Comparison of ENCODE assay signal across 8 cellular contexts in the genomic region with DNA sequence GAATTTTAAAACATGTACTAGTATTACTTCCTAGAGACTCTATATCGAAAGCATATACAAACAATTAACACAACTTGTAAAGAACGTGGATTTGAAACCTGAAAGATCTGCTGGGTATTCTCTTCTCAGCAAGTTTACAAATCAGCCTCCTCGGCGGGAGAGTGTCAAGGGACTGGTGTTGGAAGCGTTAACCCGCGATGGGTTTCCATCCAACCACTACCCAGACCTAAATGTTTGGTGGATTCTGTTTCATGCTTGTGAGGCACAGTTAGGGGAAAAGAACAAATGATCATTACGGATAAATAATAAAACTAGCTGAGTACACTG. TPM values are rescaled to one million over a fixed set of nuclear protein-coding genes. Genes with fewer than 3 reads are reported as not detected.
DNase-seq lines count a peak whose midpoint lies in the region; ATAC-seq and TF ChIP-seq lines count a peak whose summit lies in the region.

No MANE protein-coding gene starts in this region.

- peaks cover 16% of the 10 kb centered on the region for H3K4me1 Mint-ChIP-seq in activated CD4-positive, alpha-beta T cell treated with anti-CD3 and anti-CD28 coated beads for 36 hours

- H3K9ac ChIP-seq in iPS-18a (ENCODE audit: low read length) = peak overlapping the region; percentile 44

- intact Hi-C loops in activated CD4-positive, alpha-beta T cell treated with anti-CD3 and anti-CD28 coated beads for 36 hours (cut with DNase I, micrococcal nuclease) = loop anchor here (1.0 to 2.0 kb wide), 13 partner anchors 47 to 1723 kb away; partner anchors contain the start of genes PCYOX1 (in 2 of the 2), TIA1 (in 2 of the 2), APLF (in 1 of the 2) and FBXO48 (in 1 of the 2)

- H3K36me3 ChIP-seq in iPS-18a (ENCODE audit: control insufficient read depth, low read depth, low read length) = no peaks in the 10 kb centered on the region

- peaks cover 6% of the 10 kb centered on the region for H3K4me1 ChIP-seq in iPS-18a (ENCODE audit: control insufficient read depth, low read depth, low read length)

- no peak for ATAC-seq in activated CD4-positive, alpha-beta T cell treated with anti-CD3 and anti-CD28 coated beads for 36 hours
- peak; percentile 29 for ATAC-seq in HG02610 (IDR thresholded peaks at IDR 0.05; ENCODE audit: unreplicated experiment)

- POLR2A ChIA-PET in activated CD4-positive, alpha-beta T cell treated with anti-CD3 and anti-CD28 coated beads for 36 hours (lab: Charles Lee) = interaction anchor here (0.9 to 2.4 kb wide), 11 partner anchors 43 to 276 kb away, joined by 3 to 30 read pairs (median 7); partner anchors contain the start of genes MXD1, PCYOX1 and SNRPG

- in situ Hi-C loops in astrocyte of the cerebellum (cut with HindIII; ENCODE audit: low sequenced_read_pairs) = no loop called here

- H3K36me3 Mint-ChIP-seq in activated CD4-positive, alpha-beta T cell treated with anti-CD3 and anti-CD28 coated beads for 36 hours (ENCODE audit: low read depth) = peaks cover 9% of the 10 kb centered on the region

- no peaks in the 10 kb centered on the region for H3K27me3 Mint-ChIP-seq in activated CD4-positive, alpha-beta T cell treated with anti-CD3 and anti-CD28 coated beads for 36 hours

- no peaks in the 10 kb centered on the region for H3K9me3 ChIP-seq in iPS-18a (ENCODE audit: control insufficient read depth, low read depth, low read length)

- peak overlapping the region; percentile 97 for H3K27ac Mint-ChIP-seq in activated CD4-positive, alpha-beta T cell treated with anti-CD3 and anti-CD28 coated beads for 36 hours

- no peak overlapping the region for H3K27ac ChIP-seq in iPS-18a (ENCODE audit: low read length)

- H3K4me3 ChIP-seq in astrocyte of the cerebellum (ENCODE audit: low read depth, low read length) = peak overlapping the region; percentile 79
- peak overlapping the region; percentile 86 for H3K4me3 ChIP-seq in iPS-18a (ENCODE audit: low read length)

- no peaks in the 10 kb centered on the region for H3K27me3 ChIP-seq in iPS-18a (ENCODE audit: control insufficient read depth, insufficient read depth, low read length)

- TF ChIP-seq CTCF in astrocyte of the cerebellum (IDR thresholded peaks at IDR 0.05; ENCODE audit: low read depth, low read length, missing control alignments) = no peak

- CTCF ChIA-PET in activated CD4-positive, alpha-beta T cell treated with anti-CD3 and anti-CD28 coated beads for 36 hours (lab: Charles Lee) = interaction anchor here (1.0 to 3.6 kb wide), 7 partner anchors 36 to 278 kb away, joined by 3 to 15 read pairs (median 5); partner anchors contain the start of gene MXD1

- no peaks in the 10 kb centered on the region for H3K9me3 Mint-ChIP-seq in activated CD4-positive, alpha-beta T cell treated with anti-CD3 and anti-CD28 coated beads for 36 hours (ENCODE audit: low read depth)

- H3K4me3 Mint-ChIP-seq in activated CD4-positive, alpha-beta T cell treated with anti-CD3 and anti-CD28 coated beads for 36 hours = peak overlapping the region; percentile 84

- DNase-seq in activated CD4-positive, alpha-beta T cell treated with anti-CD3 and anti-CD28 coated beads for 36 hours = no peak
- no peak for DNase-seq in activated CD4-positive, alpha-beta T cell treated with anti-CD3 and anti-CD28 coated beads for 1 hour
- DNase-seq in NCI-H460 (ENCODE audit: extremely low read depth, low read depth) (peak; percentile 17), astrocyte of the cerebellum (ENCODE audit: low read depth) (no peak), RKO (ENCODE audit: low spot score) (no peak)
- DNase-seq in stimulated activated CD4-positive, alpha-beta T cell treated with anti-CD3 and anti-CD28 coated beads, Interleukin-4, amount 100 ng/mL, for 1 hour = peak; percentile 46

RNA-seq across cellular contexts. Expression of gene C2orf42, which starts 0.8 kb away (rescaled TPM):
- total RNA-seq in activated CD4-positive, alpha-beta T cell treated with anti-CD3 and anti-CD28 coated beads for 36 hours = 10 to 100 TPM; 22.6 to 23.3 TPM
- 15.5 and 15.6 TPM in 2 replicates for total RNA-seq in NCI-H460 (2014; rRNA removed; shearing (Covaris generic))
- 6.8 and 19.2 TPM in 2 replicates for polyA plus RNA-seq in NCI-H460 (2014; cell fraction: nucleus; rRNA removed)

RNA-seq across cellular contexts. Expression of gene TIA1, which starts 58.4 kb away (rescaled TPM):
- total RNA-seq in activated CD4-positive, alpha-beta T cell treated with anti-CD3 and anti-CD28 coated beads for 36 hours = 10 to 100 TPM; 85.4 to 98.3 TPM
- 53.1 and 66.8 TPM in 2 replicates for total RNA-seq in NCI-H460 (2014; rRNA removed; shearing (Covaris generic))
- polyA plus RNA-seq in NCI-H460 (2014; cell fraction: nucleus; rRNA removed) = 164 and 266 TPM in 2 replicates

Comparison
In these comparisons a context has a peak if more than half of its experiments do, and no peak if none do; other contexts are left out.
1. DNase-seq: peak in NCI-H460 (single experiment) and stimulated activated CD4-positive, alpha-beta T cell treated with anti-CD3 and anti-CD28 coated beads, Interleukin-4, amount 100 ng/mL, for 1 hour (single experiment); none in activated CD4-positive, alpha-beta T cell treated with anti-CD3 and anti-CD28 coated beads for 36 hours (single experiment), activated CD4-positive, alpha-beta T cell treated with anti-CD3 and anti-CD28 coated beads for 1 hour (single experiment), astrocyte of the cerebellum (single experiment) and RKO (single experiment).